Comparison of ENCODE assay signal across 13 cellular contexts in the genomic region with DNA sequence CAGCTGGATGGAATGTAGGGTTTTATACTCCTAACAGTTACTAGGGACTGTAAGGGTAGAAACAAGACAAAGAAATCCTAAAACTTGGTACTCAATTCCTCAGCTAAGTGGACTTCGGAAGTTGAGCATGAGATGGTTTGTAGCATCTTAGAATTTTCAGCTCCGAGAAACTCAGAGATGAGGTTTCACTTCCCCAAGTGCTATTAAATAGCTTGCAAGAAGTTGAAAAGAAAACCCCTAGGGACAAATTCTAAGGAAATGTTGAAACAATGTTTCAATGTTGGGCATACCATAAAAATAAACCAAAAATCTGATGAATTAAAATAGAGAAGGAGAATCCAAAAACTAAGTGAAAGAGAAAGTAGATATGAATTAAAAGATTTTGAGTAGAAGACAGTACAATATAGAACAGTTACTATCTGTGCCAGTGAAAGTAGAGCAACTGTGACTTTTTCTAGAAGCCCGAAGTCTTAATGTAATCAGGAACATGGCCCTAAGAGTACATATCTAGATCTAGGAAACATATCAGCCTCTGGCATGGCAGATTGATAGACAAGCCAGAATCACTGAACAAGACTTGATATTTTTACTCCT.
DNase-seq lines count a peak whose midpoint lies in the region; ATAC-seq and TF ChIP-seq lines count a peak whose summit lies in the region.
"Had no signal": no experiment of that assay in that cellular context is flagged by ENCODE, and none has a peak within 500 bp of the region (broad histone marks: within the 10 kb centered on the region; RNA-seq: fewer than 3 reads in every experiment).

No MANE protein-coding gene starts in this region.

- CTCF ChIA-PET in OCI-LY7 (lab: Charles Lee; ENCODE audit: unreplicated experiment): no interaction called here

- H3K9me3 ChIP-seq in OCI-LY7 (ENCODE audit: low read length) (no peaks in the 10 kb centered on the region), body of pancreas (no peaks in the 10 kb centered on the region)

- WGBS in body of pancreas, 2 donors: 88 to 94% methylated on average over 3 of the region's 3 CpGs

- no TSS peak for BruUV-seq in OCI-LY7 (replicated peaks; lab: Mats Ljungman, UMichigan)

- no peaks in the 10 kb centered on the region for H3K36me3 ChIP-seq in OCI-LY7 (ENCODE audit: insufficient read depth, low read length)
- no peaks in the 10 kb centered on the region for H3K36me3 ChIP-seq in body of pancreas (replicated peaks in 1 of 2; ENCODE audit: insufficient read depth in 1 of 2, low read depth in 2 of 2)

- no peaks in the 10 kb centered on the region for H3K9me2 ChIP-seq in OCI-LY7 (ENCODE audit: insufficient read depth, low read length)

- peaks cover 8% of the 10 kb centered on the region for H3K4me1 ChIP-seq in OCI-LY7 (ENCODE audit: insufficient read depth, low read length, poor library complexity, severe bottlenecking)
- no peaks in the 10 kb centered on the region for H3K4me1 ChIP-seq in body of pancreas

- TF ChIP-seq CTCF in GM12865 (IDR thresholded peaks at IDR 0.05; ENCODE audit: insufficient read depth, low read depth, low read length, missing control alignments): no peak
- TF ChIP-seq CTCF in OCI-LY7 (conservative IDR thresholded peaks at IDR 0.05; ENCODE audit: low read length): no peak
- no peak for TF ChIP-seq CTCF in body of pancreas (IDR thresholded peaks at IDR 0.05)

- no peak overlapping the region for H2AFZ ChIP-seq in OCI-LY7 (ENCODE audit: low read length)

- ATAC-seq in GM21381 (IDR thresholded peaks at IDR 0.05; ENCODE audit: unreplicated experiment) (peak; percentile 51), HG03066 (IDR thresholded peaks at IDR 0.05; ENCODE audit: low read depth, unreplicated experiment) (peak; percentile 69), body of pancreas (no peak), HG03439 (IDR thresholded peaks at IDR 0.05; ENCODE audit: unreplicated experiment) (no peak)
- ATAC-seq: HCT116; stimulated activated naive CD8-positive, alpha-beta T cell treated with anti-CD3 and anti-CD28 coated beads, Interleukin-15, Interleukin-2, amounts not matched to agents 100 U/mL and 50 U/mL, for 24 hours had no signal

- no peaks in the 10 kb centered on the region for H3K27me3 ChIP-seq in body of pancreas

- H3K79me2 ChIP-seq in OCI-LY7 (ENCODE audit: insufficient read depth, low read depth, low read length): no peaks in the 10 kb centered on the region

- no peak for TF ChIP-seq POLR2A in body of pancreas (IDR thresholded peaks at IDR 0.05)

- no peak overlapping the region for H3K4me2 ChIP-seq in OCI-LY7 (ENCODE audit: low read length)

- intact Hi-C loops in OCI-LY7 (cut with micrococcal nuclease; ENCODE audit: unreplicated experiment) (no loop called here), body of pancreas (cut with DNase I) (no loop called here)

- H3K27ac ChIP-seq in OCI-LY7 (ENCODE audit: low read depth, low read length, poor library complexity, severe bottlenecking): no peak overlapping the region
- H3K27ac ChIP-seq in body of pancreas: no peak overlapping the region
- H3K27ac ChIP-seq: epithelial cell of prostate had no signal

- no peak overlapping the region for H3K4me3 ChIP-seq in GM12865 (ENCODE audit: low read depth, low read length)
- H3K4me3 ChIP-seq in OCI-LY7 (ENCODE audit: low read depth, low read length, poor library complexity, severe bottlenecking): no peak overlapping the region
- H3K4me3 ChIP-seq in body of pancreas: no peak overlapping the region

- H4K20me1 ChIP-seq in OCI-LY7 (ENCODE audit: insufficient read depth, low read length): no peaks in the 10 kb centered on the region

- POLR2A ChIA-PET in OCI-LY7 (lab: Charles Lee): no interaction called here

- DNase-seq in GM12865 (ENCODE audit: low read depth): peak; percentile 33
- peak; percentile 38 for DNase-seq in OCI-LY7 (ENCODE audit: low spot score)
- DNase-seq in stimulated activated CD4-positive, alpha-beta T cell treated with anti-CD3 and anti-CD28 coated beads, Interleukin-4, amount 100 ng/mL, for 1 hour: no peak
- no peak for DNase-seq in NCI-H1105 treated with DMSO at 0.1 percent for 48 hours (lab: John Stamatoyannopoulos, UW)
- no peak for DNase-seq in body of pancreas
- DNase-seq: Kasumi-1; NCI-H524; stimulated activated naive CD8-positive, alpha-beta T cell treated with anti-CD3 and anti-CD28 coated beads, Interleukin-15, Interleukin-2, amounts not matched to agents 100 U/mL and 50 U/mL, for 24 hours had no signal

Comparison
In these comparisons a context has a peak if more than half of its experiments do, and no peak if none do; other contexts are left out.
1. DNase-seq: peak in GM12865 (single experiment) and OCI-LY7 (single experiment); none in stimulated activated CD4-positive, alpha-beta T cell treated with anti-CD3 and anti-CD28 coated beads, Interleukin-4, amount 100 ng/mL, for 1 hour (single experiment), NCI-H1105 treated with DMSO at 0.1 percent for 48 hours (single experiment) and body of pancreas (0 of 4).
2. ATAC-seq: peak in GM21381 (single experiment) and HG03066 (single experiment); none in body of pancreas (single experiment) and HG03439 (single experiment).